ENCODE assay signal across 27 cellular contexts in genomic region chr7:121294448-121294992, GRCh38. TPM values are rescaled to one million over a fixed set of nuclear protein-coding genes. Genes with fewer than 3 reads are reported as not detected.
DNase-seq lines count a peak whose midpoint lies in the region; ATAC-seq, FAIRE-seq and TF ChIP-seq lines count a peak whose summit lies in the region.
"Had no signal": no experiment of that assay in that cellular context is flagged by ENCODE, and none has a peak within 500 bp of the region (broad histone marks: within the 10 kb centered on the region; RNA-seq: fewer than 3 reads in every experiment).

No MANE protein-coding gene starts in this region.

- H3K27me3 ChIP-seq in OCI-LY1 (ENCODE audit: insufficient read depth, low read length) (no peaks in the 10 kb centered on the region), K562 (ENCODE audit: control insufficient read depth in 2 of 2, insufficient read depth in 2 of 2, low read length in 2 of 2) (no peaks in the 10 kb centered on the region), neural progenitor cell (no peaks in the 10 kb centered on the region)
- H3K27me3 ChIP-seq: BE2C had no signal

- no peaks in the 10 kb centered on the region for H3K79me2 ChIP-seq in OCI-LY1 (ENCODE audit: insufficient read depth, low read length)
- no peaks in the 10 kb centered on the region for H3K79me2 ChIP-seq in K562 (ENCODE audit: control insufficient read depth, insufficient read depth, low read length)
- no peaks in the 10 kb centered on the region for H3K79me2 ChIP-seq in neural progenitor cell (ENCODE audit: low read depth)

- no peak overlapping the region for H3K27ac Mint-ChIP-seq in neural progenitor cell
- H3K27ac Mint-ChIP-seq: CD4-positive, CD25-positive, alpha-beta regulatory T cell; CD8-positive, alpha-beta memory T cell had no signal

- H3K36me3 Mint-ChIP-seq in neural progenitor cell: peaks cover 3% of the 10 kb centered on the region
- H3K36me3 Mint-ChIP-seq: CD4-positive, CD25-positive, alpha-beta regulatory T cell; CD8-positive, alpha-beta memory T cell had no signal

- POLR2A ChIA-PET in K562 (lab: Yijun Ruan, JAX): no interaction called here

- no peak for FAIRE-seq in K562 (lab: Jason Lieb, UNC)
- FAIRE-seq: A204.1, G401.6, GM12891, GM19239 had no signal

- no peak for TF ChIP-seq CTCF in OCI-LY1 (IDR thresholded peaks at IDR 0.05; ENCODE audit: low read length)
- TF ChIP-seq CTCF in K562 (IDR thresholded peaks at IDR 0.05 in 2 of 3, conservative IDR thresholded peaks at IDR 0.05 in 1 of 3; ENCODE audit: insufficient read depth in 2 of 3, low read depth in 1 of 3, low read length in 3 of 3): no peak
- TF ChIP-seq CTCF in neural progenitor cell (IDR thresholded peaks at IDR 0.05): no peak

- BruUV-seq in K562 (replicated peaks; lab: Mats Ljungman, UMichigan): no TSS peak

- H3K9me3 ChIP-seq in OCI-LY1 (ENCODE audit: low read length) (no peaks in the 10 kb centered on the region), K562 (replicated peaks; ENCODE audit: control insufficient read depth, insufficient read depth, low read depth, low read length) (no peaks in the 10 kb centered on the region), neural progenitor cell (ENCODE audit: low read depth) (no peaks in the 10 kb centered on the region)
- H3K9me3 ChIP-seq: BE2C, HAP-1 had no signal

- H3K9me2 ChIP-seq in OCI-LY1 (ENCODE audit: low read depth, low read length): no peaks in the 10 kb centered on the region

- WGBS in K562 (ENCODE audit: insufficient coverage, low coverage, missing lambda C conversion rate): 61% methylated on average over 2 of the region's 2 CpGs

- H3K9ac ChIP-seq in OCI-LY1 (ENCODE audit: low read length) (no peak overlapping the region), K562 (ENCODE audit: insufficient read depth in 1 of 2, low read depth in 2 of 2, low read length in 2 of 2) (no peak overlapping the region), neural progenitor cell (no peak overlapping the region)
- H3K9ac ChIP-seq: GM23248 had no signal

- H4K20me1 ChIP-seq in OCI-LY1 (ENCODE audit: insufficient read depth, low read length) (no peaks in the 10 kb centered on the region), K562 (replicated peaks; ENCODE audit: control insufficient read depth, insufficient read depth, low read length) (no peaks in the 10 kb centered on the region), neural progenitor cell (ENCODE audit: low read depth) (no peaks in the 10 kb centered on the region)

- H3K4me2 ChIP-seq in OCI-LY1 (ENCODE audit: low read length): no peak overlapping the region
- H3K4me2 ChIP-seq in K562 (ENCODE audit: insufficient read depth, low read length): no peak overlapping the region
- H3K4me2 ChIP-seq in neural progenitor cell: no peak overlapping the region

- TF ChIP-seq RAD21 in K562 (CRISPR knock-in tag; conservative IDR thresholded peaks at IDR 0.05 in 1 of 2, IDR thresholded peaks at IDR 0.05 in 1 of 2): no peak

- no peaks in the 10 kb centered on the region for H3K27me3 Mint-ChIP-seq in neural progenitor cell (ENCODE audit: insufficient read depth, low read depth)
- H3K27me3 Mint-ChIP-seq: CD4-positive, CD25-positive, alpha-beta regulatory T cell had no signal

- peaks cover 3% of the 10 kb centered on the region for H3K4me1 Mint-ChIP-seq in neural progenitor cell
- H3K4me1 Mint-ChIP-seq: CD4-positive, CD25-positive, alpha-beta regulatory T cell; CD8-positive, alpha-beta memory T cell had no signal

- ATAC-seq in K562: peak; percentile 33

- H2AFZ ChIP-seq in OCI-LY1 (ENCODE audit: low read length): peak overlapping the region; percentile 11; the same call in 1 of the 2 replicates
- no peak overlapping the region for H2AFZ ChIP-seq in K562 (ENCODE audit: low read depth, low read length)
- H2AFZ ChIP-seq in neural progenitor cell (replicated peaks): peak overlapping the region; percentile 9
- H2AFZ ChIP-seq: GM23248 had no signal

- no peaks in the 10 kb centered on the region for H3K4me1 ChIP-seq in OCI-LY1 (ENCODE audit: insufficient read depth, low read length, severe bottlenecking)
- H3K4me1 ChIP-seq in K562 (replicated peaks in 1 of 2; ENCODE audit: control insufficient read depth in 2 of 2, insufficient read depth in 2 of 2, low read length in 2 of 2): no peaks in the 10 kb centered on the region
- H3K4me1 ChIP-seq in neural progenitor cell: no peaks in the 10 kb centered on the region
- H3K4me1 ChIP-seq: BE2C, HAP-1 had no signal

- no peaks in the 10 kb centered on the region for H3F3A ChIP-seq in OCI-LY1 (ENCODE audit: insufficient read depth, low read length)
- H3F3A ChIP-seq in neural progenitor cell (ENCODE audit: low read depth): no peaks in the 10 kb centered on the region

- H3K4me3 Mint-ChIP-seq in neural progenitor cell: no peak overlapping the region
- H3K4me3 Mint-ChIP-seq: CD4-positive, CD25-positive, alpha-beta regulatory T cell; CD8-positive, alpha-beta memory T cell had no signal

- no peak overlapping the region for H3K4me3 ChIP-seq in OCI-LY1 (ENCODE audit: low read depth, low read length, poor library complexity, severe bottlenecking)
- no peak overlapping the region for H3K4me3 ChIP-seq in K562
- H3K4me3 ChIP-seq in neural progenitor cell: no peak overlapping the region
- H3K4me3 ChIP-seq: GM23248, HAP-1 had no signal

- DNase-seq in K562 (ENCODE audit: extremely low read depth in 1 of 4, low spot score in 3 of 4) (no peak), neural progenitor cell (ENCODE audit: low spot score) (no peak), activated gamma-delta T cell treated with Interleukin-2 at 50 U/mL for 16 hours (no peak), NCI-H524 (lab: John Stamatoyannopoulos, UW) (no peak), KG1 (lab: John Stamatoyannopoulos, UW) (no peak)
- no peak for DNase-seq in central memory CD4-positive, alpha-beta T cell
- DNase-seq: ACHN; BE2C; C1 segment of cervical spinal cord; CD4-positive, CD25-positive, alpha-beta regulatory T cell; CD8-positive, alpha-beta memory T cell; COR-L47; DMS 273 treated with DMSO at 0.1 percent for 48 hours; DMS53; DND-41; EL; GM23248; IMR-90 had no signal

- in situ Hi-C loops in K562 (cut with MboI): no loop called here

- H3K27ac ChIP-seq in OCI-LY1 (ENCODE audit: low read depth, low read length, poor library complexity, severe bottlenecking) (no peak overlapping the region), K562 (ENCODE audit: extremely low read depth, low read depth, low read length) (no peak overlapping the region), neural progenitor cell (no peak overlapping the region)
- H3K27ac ChIP-seq: GM23248, HL-60 had no signal

- TF ChIP-seq EP300 in K562 (IDR thresholded peaks at IDR 0.05; ENCODE audit: low read length): no peak

- TF ChIP-seq POLR2A in K562 (conservative IDR thresholded peaks at IDR 0.05): no peak

- peaks cover 3% of the 10 kb centered on the region for H3K9me3 Mint-ChIP-seq in neural progenitor cell

- H3K36me3 ChIP-seq in OCI-LY1 (ENCODE audit: insufficient read depth, low read length): peaks cover 6% of the 10 kb centered on the region; the same call in 1 of the 2 replicates
- peaks cover 70% of the 10 kb centered on the region for H3K36me3 ChIP-seq in K562 (ENCODE audit: control insufficient read depth, insufficient read depth, low read length)
- H3K36me3 ChIP-seq in neural progenitor cell: no peaks in the 10 kb centered on the region
- H3K36me3 ChIP-seq: BE2C, HAP-1 had no signal

- intact Hi-C loops in K562 (cut with micrococcal nuclease): no loop called here

- H3K9me1 ChIP-seq in K562 (ENCODE audit: control insufficient read depth, insufficient read depth, low read length): no peaks in the 10 kb centered on the region

- CTCF ChIA-PET in K562 (lab: Yijun Ruan, JAX; ENCODE audit: low intra/inter-chr PET ratio): no interaction called here

RNA-seq across cellular contexts. Expression of gene WNT16, which starts 34.3 kb away (rescaled TPM):
- not detected in 2 replicates for total RNA-seq in K562 (2011; cell fraction: chromatin; rRNA removed; ENCODE audit: low replicate concordance)
- not detected in 2 replicates for total RNA-seq in K562 (2011; cell fraction: nucleolus; rRNA removed)
- total RNA-seq in K562 (2011; cell fraction: nucleoplasm; rRNA removed): not detected in 2 replicates
- not detected in 2 replicates for total RNA-seq in K562 (2014; rRNA removed)
- total RNA-seq in K562 (2014; rRNA removed; fragmentation: Illumina TruSeq; extraction: Trizol): not detected in 2 replicates
- total RNA-seq in K562 (2015; rRNA removed; fragmentation: Illumina TruSeq; extraction: Trizol): not detected in 2 replicates
- not detected in 2 replicates for total RNA-seq in K562 (2021)
- polyA plus RNA-seq in K562 (2011; rRNA removed): not detected in 2 replicates
- not detected in 2 replicates for polyA plus RNA-seq in K562 (2011; cell fraction: cytosol; rRNA removed)
- polyA plus RNA-seq in K562 (2011; cell fraction: nucleus; rRNA removed): not detected in 2 replicates
- polyA plus RNA-seq in K562 (2012): 0.05 and 0.15 TPM in 2 replicates
- not detected in 2 replicates for polyA plus RNA-seq in K562 (2014; fragmentation: Illumina TruSeq; extraction: Trizol)
- under 1 TPM; 0.06 to 0.07 TPM for polyA plus RNA-seq in K562 (2014; fragmentation: Nextera tagmentation; extraction: Ambion mirVana)
- polyA plus RNA-seq in K562 (2014; rRNA removed): not detected in 2 replicates
- polyA minus RNA-seq in K562 (2011; rRNA and poly(A)+ RNA removed): not detected in 2 replicates
- not detected in 2 replicates for polyA minus RNA-seq in K562 (2011; cell fraction: cytosol; rRNA and poly(A)+ RNA removed)
- not detected in 2 replicates for polyA minus RNA-seq in K562 (2011; cell fraction: nucleus; rRNA and poly(A)+ RNA removed)
- total RNA-seq in neural progenitor cell (ENCODE audit: low replicate concordance): 0.03 TPM in 1 of 2 replicates, not detected in the other
- total RNA-seq: CD4-positive, CD25-positive, alpha-beta regulatory T cell; H4; HT1080 had no signal
- polyA plus RNA-seq: CD8-positive, alpha-beta memory T cell had no signal
